Comparison of ENCODE assay signal across 14 cellular contexts in genomic region chr2:54867457-54867856, GRCh38.
DNase-seq lines count a peak whose midpoint lies in the region; ATAC-seq and TF ChIP-seq lines count a peak whose summit lies in the region.
"Had no signal": no experiment of that assay in that cellular context is flagged by ENCODE, and none has a peak within 500 bp of the region (broad histone marks: within the 10 kb centered on the region; RNA-seq: fewer than 3 reads in every experiment).

No MANE protein-coding gene starts in this region.

- H3K27ac ChIP-seq in dorsolateral prefrontal cortex = no peak overlapping the region
- H3K27ac ChIP-seq: stomach had no signal

- ATAC-seq in GM18873 (IDR thresholded peaks at IDR 0.05; ENCODE audit: low FRiP score, unreplicated experiment) = peak; percentile 33
- peak; percentile 58 for ATAC-seq in GM21528 (IDR thresholded peaks at IDR 0.05; ENCODE audit: low FRiP score, unreplicated experiment)
- ATAC-seq in HG03064 (IDR thresholded peaks at IDR 0.05; ENCODE audit: low read depth, unreplicated experiment) = peak; percentile 49
- ATAC-seq in effector memory CD8-positive, alpha-beta T cell (replicated peaks) = peak; percentile 44
- ATAC-seq in HG03571 (IDR thresholded peaks at IDR 0.05; ENCODE audit: unreplicated experiment) = no peak
- ATAC-seq: esophagus mucosa had no signal

- H3K27ac Mint-ChIP-seq in effector memory CD8-positive, alpha-beta T cell = no peak overlapping the region
- H3K27ac Mint-ChIP-seq: progenitor cell of endocrine pancreas had no signal

- peaks cover 4 to 5% of the 10 kb centered on the region in 2 donors for H3K4me1 Mint-ChIP-seq in effector memory CD8-positive, alpha-beta T cell (ENCODE audit: low read depth in 2 of 2)

- H3K4me3 Mint-ChIP-seq in effector memory CD8-positive, alpha-beta T cell = no peak overlapping the region
- H3K4me3 Mint-ChIP-seq: central memory CD8-positive, alpha-beta T cell had no signal

- no peaks in the 10 kb centered on the region for H3K27me3 ChIP-seq in dorsolateral prefrontal cortex
- H3K27me3 ChIP-seq: stomach had no signal

- no peaks in the 10 kb centered on the region for H3K9me3 Mint-ChIP-seq in effector memory CD8-positive, alpha-beta T cell
- H3K9me3 Mint-ChIP-seq: central memory CD8-positive, alpha-beta T cell had no signal

- H3K27me3 Mint-ChIP-seq in effector memory CD8-positive, alpha-beta T cell = no peaks in the 10 kb centered on the region
- H3K27me3 Mint-ChIP-seq: central memory CD8-positive, alpha-beta T cell; progenitor cell of endocrine pancreas had no signal

- DNase-seq in effector memory CD8-positive, alpha-beta T cell = no peak
- DNase-seq in HCEC 1CT (no peak), dorsolateral prefrontal cortex (no peak), HPDE6-E6E7 (ENCODE audit: extremely low spot score) (no peak)
- DNase-seq: activated CD4-positive, alpha-beta T cell treated with anti-CD3 and anti-CD28 coated beads for 4 hours; NCI-H1436; stomach had no signal

- H3K4me3 ChIP-seq in dorsolateral prefrontal cortex = no peak overlapping the region
- H3K4me3 ChIP-seq: stomach had no signal

- intact Hi-C loops in dorsolateral prefrontal cortex (cut with DNase I) = no loop called here

- TF ChIP-seq CTCF in dorsolateral prefrontal cortex (IDR thresholded peaks at IDR 0.05 in 54 of 56, conservative IDR thresholded peaks at IDR 0.05 in 2 of 56; ENCODE audit: low read depth in 1 of 56, partially characterized antibody in 56 of 56) = no peak

- H3K36me3 Mint-ChIP-seq in effector memory CD8-positive, alpha-beta T cell (ENCODE audit: insufficient read depth) = no peaks in the 10 kb centered on the region
